ENCODE assay signal across 17 cellular contexts in the genomic region with DNA sequence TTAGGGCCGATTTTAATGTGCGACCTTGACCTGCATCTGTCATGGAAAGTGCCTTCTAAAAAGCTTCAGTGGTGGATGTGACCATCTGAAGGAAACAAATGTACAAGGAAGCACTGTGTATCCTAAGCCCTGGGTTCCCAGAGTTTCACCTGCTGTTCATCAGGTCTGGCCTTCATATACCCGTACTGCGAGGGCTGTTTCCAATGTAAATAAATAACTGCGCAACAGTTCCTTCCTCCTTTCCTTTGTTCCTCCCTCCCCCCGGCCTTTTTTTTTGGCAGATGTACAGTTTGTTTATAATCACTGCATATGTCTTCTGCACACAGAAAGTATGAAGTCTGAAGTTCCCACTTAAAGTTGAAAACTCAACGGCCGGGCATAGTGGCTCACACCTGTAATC. TPM values are rescaled to one million over a fixed set of nuclear protein-coding genes. Genes with fewer than 3 reads are reported as not detected.
DNase-seq lines count a peak whose midpoint lies in the region; ATAC-seq, FAIRE-seq and TF ChIP-seq lines count a peak whose summit lies in the region.
"Had no signal": no experiment of that assay in that cellular context is flagged by ENCODE, and none has a peak within 500 bp of the region (broad histone marks: within the 10 kb centered on the region; RNA-seq: fewer than 3 reads in every experiment).

No MANE protein-coding gene starts in this region.

- FAIRE-seq in H54 (lab: Jason Lieb, UNC), result no peak

- no peak overlapping the region for H3K4me3 ChIP-seq in left ventricle myocardium inferior
- no peak overlapping the region for H3K4me3 ChIP-seq in Panc1 (ENCODE audit: low read depth in 2 of 2, low read length in 2 of 2)
- H3K4me3 ChIP-seq in lower lobe of right lung, result no peak overlapping the region
- H3K4me3 ChIP-seq in upper lobe of right lung, result no peak overlapping the region
- H3K4me3 ChIP-seq: uterus had no signal

- intact Hi-C loops in left ventricle myocardium superior (cut with micrococcal nuclease) (no loop called here), left ventricle myocardium inferior (cut with micrococcal nuclease) (no loop called here), Panc1 (cut with micrococcal nuclease; ENCODE audit: unreplicated experiment) (loop anchor here (5.0 kb wide), 1 partner anchor 140 kb away; no protein-coding TSS in a partner anchor), lower lobe of right lung (cut with DNase I) (no loop called here), upper lobe of right lung (cut with DNase I) (no loop called here)

- H3K4me1 ChIP-seq in left ventricle myocardium inferior (peaks cover 6% of the 10 kb centered on the region), Panc1 (ENCODE audit: control insufficient read depth, insufficient read depth, low read length) (0 out of 2 replicates have a peak, but pooled peaks cover 6% of the 10 kb centered on the region), lower lobe of right lung (peaks cover 8% of the 10 kb centered on the region), upper lobe of right lung (no peaks in the 10 kb centered on the region)
- H3K4me1 ChIP-seq: uterus had no signal

- in situ Hi-C loops in Panc1 (cut with HindIII; ENCODE audit: low pct_unique_long_range_greater_than_20kb, low sequenced_read_pairs), result no loop called here

- TF ChIP-seq CTCF in left ventricle myocardium inferior (IDR thresholded peaks at IDR 0.05; ENCODE audit: borderline replicate concordance) (no peak), Panc1 (IDR thresholded peaks at IDR 0.05) (no peak), lower lobe of right lung (IDR thresholded peaks at IDR 0.05) (no peak), upper lobe of right lung (IDR thresholded peaks at IDR 0.05) (no peak)

- H3K27me3 ChIP-seq in left ventricle myocardium inferior (ENCODE audit: low read depth) (no peaks in the 10 kb centered on the region), Panc1 (ENCODE audit: control insufficient read depth, insufficient read depth, low read length) (no peaks in the 10 kb centered on the region), lower lobe of right lung (ENCODE audit: low read depth) (no peaks in the 10 kb centered on the region), upper lobe of right lung (no peaks in the 10 kb centered on the region)
- H3K27me3 ChIP-seq: uterus had no signal

- no TSS peak for BruUV-seq in Panc1 (replicated peaks; lab: Mats Ljungman, UMichigan)

- H3K27ac ChIP-seq in left ventricle myocardium inferior (replicated peaks) (no peak overlapping the region), Panc1 (ENCODE audit: low read length) (peak overlapping the region; percentile 6; the same call in 1 of the 2 replicates), lower lobe of right lung (no peak overlapping the region), upper lobe of right lung (no peak overlapping the region)
- H3K27ac ChIP-seq: uterus, WERI-Rb-1 had no signal

- H3K9me3 ChIP-seq in left ventricle myocardium inferior (replicated peaks), result no peaks in the 10 kb centered on the region
- no peaks in the 10 kb centered on the region for H3K9me3 ChIP-seq in Panc1 (ENCODE audit: control insufficient read depth, insufficient read depth, low read depth, low read length)
- H3K9me3 ChIP-seq in lower lobe of right lung, result no peaks in the 10 kb centered on the region
- no peaks in the 10 kb centered on the region for H3K9me3 ChIP-seq in upper lobe of right lung
- H3K9me3 ChIP-seq: uterus had no signal

- CTCF ChIA-PET in Panc1 (lab: Charles Lee), result no interaction called here

- POLR2A ChIA-PET in Panc1 (lab: Charles Lee), result interaction anchor here (0.7 kb wide), 1 partner anchor 135 kb away, joined by 8 read pairs; no protein-coding TSS in a partner anchor

- DNase-seq in left ventricle myocardium superior (no peak), left ventricle myocardium inferior (no peak), Panc1 (ENCODE audit: low read depth, low spot score) (no peak), lower lobe of right lung (no peak), upper lobe of right lung (no peak), H54 (ENCODE audit: insufficient read length, low spot score) (no peak), NCI-H187 (lab: John Stamatoyannopoulos, UW) (no peak)
- no peak for DNase-seq in activated CD8-positive, alpha-beta memory T cell treated with anti-CD3 and anti-CD28 coated beads, Interleukin-2, amount 50 U/mL, for 48 hours
- DNase-seq: activated CD4-positive, alpha-beta T cell treated with anti-CD3 and anti-CD28 coated beads, Interleukin-2, amount 50 U/mL, for 48 hours; activated naive CD4-positive, alpha-beta T cell treated with anti-CD3 and anti-CD28 coated beads, Interleukin-2, amount 10 ng/mL, durations not matched to agents 7 days and 5 days; NCI-H1092 treated with DMSO at 0.1 percent for 48 hours; NCI-H2171; stimulated activated CD4-positive, alpha-beta T cell treated with anti-CD3 and anti-CD28 coated beads, Interleukin-4, amount 100 ng/mL, for 1 hour; T-helper 17 cell; uterus; WERI-Rb-1 had no signal

- no peak for TF ChIP-seq POLR2A in H54 (IDR thresholded peaks at IDR 0.05; ENCODE audit: low read depth, low read length)

- H3K36me3 ChIP-seq in left ventricle myocardium inferior (no peaks in the 10 kb centered on the region), Panc1 (ENCODE audit: control insufficient read depth, insufficient read depth, low read length) (peaks cover 11% of the 10 kb centered on the region; the same call in 1 of the 2 replicates), lower lobe of right lung (peaks cover 3% of the 10 kb centered on the region), upper lobe of right lung (no peaks in the 10 kb centered on the region)
- H3K36me3 ChIP-seq: uterus had no signal

- ATAC-seq in left ventricle myocardium superior, result peak; percentile 49
- ATAC-seq in Panc1, result no peak
- peak; percentile 29 to 39 for ATAC-seq in lower lobe of right lung
- peak; percentile 40 for ATAC-seq in upper lobe of right lung
- ATAC-seq: HCT116, T-helper 17 cell had no signal

RNA-seq across cellular contexts. Expression of a gene that starts 5.2 kb away (rescaled TPM):
- total RNA-seq in left ventricle myocardium superior (not detected), left ventricle myocardium inferior (0.49 TPM), Panc1 (2021; ENCODE audit: unreplicated experiment) (16.0 TPM), lower lobe of right lung (2.9 TPM), upper lobe of right lung (0.90 TPM)
- 10.7 TPM for polyA plus RNA-seq in Panc1 (2012; ENCODE audit: insufficient read length)

RNA-seq across cellular contexts. Expression of a gene that starts 5.5 kb away (rescaled TPM):
- total RNA-seq in left ventricle myocardium superior (9.2 TPM), left ventricle myocardium inferior (9.1 TPM), Panc1 (2021; ENCODE audit: unreplicated experiment) (39.9 TPM), lower lobe of right lung (19.8 TPM), upper lobe of right lung (19.3 TPM)
- polyA plus RNA-seq in Panc1 (2012; ENCODE audit: insufficient read length), result 31.0 TPM
